1 cellular context compared by ENCODE assay signal in the genomic region with DNA sequence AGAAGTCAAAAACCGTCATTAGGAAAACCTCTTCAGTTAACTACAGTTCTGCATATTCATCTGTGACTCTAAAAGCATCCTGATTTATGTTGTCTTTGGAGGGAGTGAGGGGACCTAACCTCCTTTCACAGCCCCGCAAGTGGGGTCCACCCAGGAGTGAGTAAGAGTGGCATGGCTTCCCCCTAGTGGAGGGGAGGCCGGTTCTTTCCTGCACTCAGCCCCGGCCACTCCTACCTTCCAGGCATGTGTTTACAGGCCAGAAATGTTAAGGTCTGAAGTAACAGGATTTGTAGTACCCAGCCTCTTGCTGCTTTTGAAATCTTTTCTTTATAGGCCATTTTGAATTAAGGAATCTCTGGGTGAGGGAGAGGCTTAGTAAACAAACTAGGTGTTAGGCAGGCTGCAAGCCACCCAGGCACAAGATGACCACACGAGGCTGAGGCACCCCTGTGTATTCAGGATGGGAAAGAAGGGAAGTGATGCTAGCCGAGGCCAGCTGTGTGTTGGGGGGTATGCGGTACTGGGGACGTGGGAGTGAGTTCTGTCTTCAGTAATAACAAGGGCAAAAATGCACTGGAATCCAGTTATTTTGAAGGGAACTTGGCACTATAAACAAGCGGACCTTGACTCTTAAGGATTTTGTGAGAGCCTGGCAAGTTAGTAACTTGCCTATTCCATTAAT.
TF ChIP-seq lines count a peak whose summit lies in the region.

No MANE protein-coding gene starts in this region.

TF ChIP-seq in GM23338, 12 proteins besides CTCF, POLR2A, EP300 and RAD21 (continued from another document):
- TF ChIP-seq, protein P1, sequence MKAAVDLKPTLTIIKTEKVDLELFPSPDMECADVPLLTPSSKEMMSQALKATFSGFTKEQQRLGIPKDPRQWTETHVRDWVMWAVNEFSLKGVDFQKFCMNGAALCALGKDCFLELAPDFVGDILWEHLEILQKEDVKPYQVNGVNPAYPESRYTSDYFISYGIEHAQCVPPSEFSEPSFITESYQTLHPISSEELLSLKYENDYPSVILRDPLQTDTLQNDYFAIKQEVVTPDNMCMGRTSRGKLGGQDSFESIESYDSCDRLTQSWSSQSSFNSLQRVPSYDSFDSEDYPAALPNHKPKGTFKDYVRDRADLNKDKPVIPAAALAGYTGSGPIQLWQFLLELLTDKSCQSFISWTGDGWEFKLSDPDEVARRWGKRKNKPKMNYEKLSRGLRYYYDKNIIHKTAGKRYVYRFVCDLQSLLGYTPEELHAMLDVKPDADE (IDR thresholded peaks at IDR 0.05): no peak
- TF ChIP-seq JUNB (IDR thresholded peaks at IDR 0.05; ENCODE audit: unreplicated experiment): no peak
- TF ChIP-seq POLR2AphosphoS5 (IDR thresholded peaks at IDR 0.05; ENCODE audit: low read depth): no peak
